30 cellular contexts compared by ENCODE assay signal in the genomic region with DNA sequence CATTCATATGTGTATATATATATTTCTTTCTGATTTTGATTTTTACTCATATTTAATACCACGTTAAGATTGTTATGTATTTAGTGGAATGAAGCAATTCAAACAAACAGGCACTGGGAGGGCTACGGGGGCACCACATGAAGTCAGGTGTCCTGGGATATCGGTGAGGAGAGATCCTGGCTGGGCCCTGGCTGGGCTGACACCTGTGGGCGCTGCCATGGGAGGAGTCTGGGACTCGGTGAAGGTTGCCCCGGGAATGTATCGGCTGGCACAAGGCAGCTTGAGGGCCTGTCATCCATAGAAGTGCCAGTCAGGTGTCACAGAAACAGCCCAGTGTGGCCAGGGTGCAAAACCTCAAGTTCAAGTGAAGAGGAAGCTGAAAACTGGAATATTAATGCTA.
"Had no signal": no experiment of that assay in that cellular context is flagged by ENCODE, and none has a peak within 500 bp of the region (broad histone marks: within the 10 kb centered on the region; RNA-seq: fewer than 3 reads in every experiment).

No MANE protein-coding gene starts in this region.

- H3K9me3 ChIP-seq: SJSA1, SK-N-SH had no signal

- DNase-seq: Karpas-422, KBM-7, MM.1S, NCI-H1092, NCI-H1105, NCI-H1417 treated with DMSO at 0.1 percent for 48 hours, NCI-H1436 treated with DMSO at 0.1 percent for 48 hours, NCI-H1694 treated with DMSO at 0.1 percent for 48 hours, NCI-H187 treated with DMSO at 0.1 percent for 48 hours, NCI-H2029, NCI-H2081, NCI-H2171 treated with DMSO at 0.1 percent for 48 hours, NCI-H2227 treated with DMSO at 0.1 percent for 48 hours, NCI-H345, NCI-H446, NCI-H510A treated with DMSO at 0.1 percent for 48 hours, NCI-H524 treated with DMSO at 0.1 percent for 48 hours, NCI-H69, NCI-H748 treated with DMSO at 0.1 percent for 48 hours, NCI-H82, PC-9, Right ventricle myocardium superior, SHP77 treated with DMSO at 0.1 percent for 48 hours, SK-N-SH, SW 1271 had no signal

- ATAC-seq: Panc1 had no signal

- H2AFZ ChIP-seq: PC-9 had no signal

- H3K9ac ChIP-seq: KMS-11, SK-N-SH had no signal

- H3K27me3 ChIP-seq: SJSA1 had no signal

- H3K4me3 ChIP-seq: PC-9, SJSA1 had no signal

- H3K27ac ChIP-seq: KMS-11, PC-9, RWPE1, SJSA1 had no signal

- H3K36me3 ChIP-seq: SJSA1 had no signal

- H3K4me1 ChIP-seq: SJSA1 had no signal

- H3K4me2 ChIP-seq: KMS-11, PC-9, SK-N-SH had no signal

- FAIRE-seq: RCC 7860 had no signal
